In genomic region chr15:89138999-89139612, GRCh38 we compare ENCODE assay signal across 1 cellular context.
TF ChIP-seq lines count a peak whose summit lies in the region.

No MANE protein-coding gene starts in this region.

TF ChIP-seq in HepG2, 621 proteins besides CTCF, POLR2A, EP300 and RAD21 (continued from another document):
- TF ChIP-seq MYPOP (CRISPR knock-in tag; IDR thresholded peaks at IDR 0.05) = peak; percentile 6; the same call in 1 of the 2 replicates
- peak; percentile 17; the same call in 1 of the 2 replicates for TF ChIP-seq ZNF263 (CRISPR knock-in tag; IDR thresholded peaks at IDR 0.05)
- TF ChIP-seq MXD4 (CRISPR knock-in tag; IDR thresholded peaks at IDR 0.05) = 0 out of 2 replicates have a peak, but pooled peaks have one; percentile 8
